Comparison of ENCODE assay signal across 12 cellular contexts in genomic region chr11:70141490-70142014, GRCh38.
DNase-seq lines count a peak whose midpoint lies in the region; ATAC-seq and TF ChIP-seq lines count a peak whose summit lies in the region.
"Had no signal": no experiment of that assay in that cellular context is flagged by ENCODE, and none has a peak within 500 bp of the region (broad histone marks: within the 10 kb centered on the region; RNA-seq: fewer than 3 reads in every experiment).

No MANE protein-coding gene starts in this region.

- ATAC-seq in upper lobe of right lung (no peak), GM19035 (IDR thresholded peaks at IDR 0.05; ENCODE audit: unreplicated experiment) (no peak)
- ATAC-seq in activated T-helper 17 cell treated with anti-CD3 and anti-CD28 coated beads, Interleukin-2, amount 50 U/mL, for 72 hours (replicated peaks), result no peak
- ATAC-seq: activated T-cell treated with anti-CD3 and anti-CD28 coated beads, Interleukin-2, amount 50 U/mL, for 72 hours; right cardiac atrium had no signal

- no peak overlapping the region for H3K27ac ChIP-seq in neural progenitor cell
- H3K27ac ChIP-seq in upper lobe of right lung, result no peak overlapping the region

- DNase-seq in GM10248 (ENCODE audit: extremely low spot score), result peak; percentile 59
- DNase-seq in NCI-H128 (lab: John Stamatoyannopoulos, UW; ENCODE audit: unreplicated experiment), result peak; percentile 37
- DNase-seq in neural progenitor cell (ENCODE audit: low spot score), result peak; percentile 87
- no peak for DNase-seq in upper lobe of right lung
- no peak for DNase-seq in activated CD4-positive, CD25-positive, alpha-beta regulatory T cell treated with anti-CD3 and anti-CD28 coated beads, Interleukin-2, amount 50 U/mL, for 72 hours
- DNase-seq: DMS79, Kasumi-1, right cardiac atrium had no signal

- peak overlapping the region; percentile 52 to 79 (median 68) for H3K4me3 Mint-ChIP-seq in brain
- peak overlapping the region; percentile 72 for H3K4me3 Mint-ChIP-seq in neural progenitor cell
- H3K4me3 Mint-ChIP-seq in activated T-helper 17 cell treated with anti-CD3 and anti-CD28 coated beads, Interleukin-2, amount 50 U/mL, for 72 hours, result no peak overlapping the region
- H3K4me3 Mint-ChIP-seq: activated T-cell treated with anti-CD3 and anti-CD28 coated beads, Interleukin-2, amount 50 U/mL, for 72 hours had no signal

- no peak overlapping the region for H2AFZ ChIP-seq in neural progenitor cell (replicated peaks)

- intact Hi-C loops in upper lobe of right lung (cut with DNase I), result no loop called here

- peaks cover 28% of the 10 kb centered on the region for H3F3A ChIP-seq in neural progenitor cell (ENCODE audit: low read depth)

- H3K9me3 ChIP-seq in neural progenitor cell (ENCODE audit: low read depth) (no peaks in the 10 kb centered on the region), upper lobe of right lung (no peaks in the 10 kb centered on the region)

- H3K27me3 ChIP-seq in neural progenitor cell (peaks cover 86% of the 10 kb centered on the region), upper lobe of right lung (peaks cover 9% of the 10 kb centered on the region)

- H3K4me3 ChIP-seq in neural progenitor cell, result peak overlapping the region; percentile 32
- H3K4me3 ChIP-seq in upper lobe of right lung, result no peak overlapping the region

- H3K27me3 Mint-ChIP-seq in brain (peaks cover 14% of the 10 kb centered on the region), neural progenitor cell (ENCODE audit: insufficient read depth, low read depth) (peaks cover 56% of the 10 kb centered on the region)
- peaks cover 46% of the 10 kb centered on the region for H3K27me3 Mint-ChIP-seq in activated T-helper 17 cell treated with anti-CD3 and anti-CD28 coated beads, Interleukin-2, amount 50 U/mL, for 72 hours

- H3K4me1 ChIP-seq in neural progenitor cell, result peaks cover 23% of the 10 kb centered on the region
- peaks cover 4% of the 10 kb centered on the region for H3K4me1 ChIP-seq in upper lobe of right lung

- H3K36me3 ChIP-seq in neural progenitor cell (no peaks in the 10 kb centered on the region), upper lobe of right lung (no peaks in the 10 kb centered on the region)

- peak overlapping the region; percentile 42 to 89 (median 74) for H3K27ac Mint-ChIP-seq in brain
- peak overlapping the region; percentile 37 for H3K27ac Mint-ChIP-seq in neural progenitor cell
- H3K27ac Mint-ChIP-seq in activated T-helper 17 cell treated with anti-CD3 and anti-CD28 coated beads, Interleukin-2, amount 50 U/mL, for 72 hours, result no peak overlapping the region
- H3K27ac Mint-ChIP-seq: activated T-cell treated with anti-CD3 and anti-CD28 coated beads, Interleukin-2, amount 50 U/mL, for 72 hours had no signal

- H3K36me3 Mint-ChIP-seq in brain (no peaks in the 10 kb centered on the region), neural progenitor cell (no peaks in the 10 kb centered on the region)
- H3K36me3 Mint-ChIP-seq in activated T-helper 17 cell treated with anti-CD3 and anti-CD28 coated beads, Interleukin-2, amount 50 U/mL, for 72 hours (ENCODE audit: low read depth), result no peaks in the 10 kb centered on the region

- H3K9me3 Mint-ChIP-seq in brain (peaks cover 0 to 5% (median 0%) of the 10 kb centered on the region in 5 experiments), neural progenitor cell (peaks cover 5% of the 10 kb centered on the region)
- no peaks in the 10 kb centered on the region for H3K9me3 Mint-ChIP-seq in activated T-helper 17 cell treated with anti-CD3 and anti-CD28 coated beads, Interleukin-2, amount 50 U/mL, for 72 hours
- H3K9me3 Mint-ChIP-seq: activated T-cell treated with anti-CD3 and anti-CD28 coated beads, Interleukin-2, amount 50 U/mL, for 72 hours had no signal

- no peak overlapping the region for H3K9ac ChIP-seq in neural progenitor cell

- peaks cover 34% of the 10 kb centered on the region for H4K20me1 ChIP-seq in neural progenitor cell (ENCODE audit: low read depth)

- CTCF ChIA-PET in GM10248 (lab: Yijun Ruan, JAX), result interaction anchor here (0.6 to 1.0 kb wide), 2 partner anchors 9 to 222 kb away, joined by 3 to 5 read pairs; no protein-coding TSS in a partner anchor

- H3K79me2 ChIP-seq in neural progenitor cell (ENCODE audit: low read depth), result no peaks in the 10 kb centered on the region

- TF ChIP-seq CTCF in GM10248 (IDR thresholded peaks at IDR 0.05; ENCODE audit: control extremely low read depth, extremely low read depth, low read depth, missing control alignments) (no peak), brain (conservative IDR thresholded peaks at IDR 0.05) (no peak), neural progenitor cell (IDR thresholded peaks at IDR 0.05) (no peak), upper lobe of right lung (IDR thresholded peaks at IDR 0.05) (no peak)

- H3K4me2 ChIP-seq in neural progenitor cell, result peak overlapping the region; percentile 76

- POLR2A ChIA-PET in GM10248 (lab: Yijun Ruan, JAX), result no interaction called here

- peaks cover 45% of the 10 kb centered on the region for H3K4me1 Mint-ChIP-seq in brain
- peaks cover 59% of the 10 kb centered on the region for H3K4me1 Mint-ChIP-seq in neural progenitor cell
- H3K4me1 Mint-ChIP-seq in activated T-helper 17 cell treated with anti-CD3 and anti-CD28 coated beads, Interleukin-2, amount 50 U/mL, for 72 hours, result no peaks in the 10 kb centered on the region

Comparison
In these comparisons a context has a peak if more than half of its experiments do, and no peak if none do; other contexts are left out.
1. DNase-seq: peak in GM10248 (single experiment), NCI-H128 (single experiment) and neural progenitor cell (single experiment); none in upper lobe of right lung (single experiment) and activated CD4-positive, CD25-positive, alpha-beta regulatory T cell treated with anti-CD3 and anti-CD28 coated beads, Interleukin-2, amount 50 U/mL, for 72 hours (single experiment).